In the genomic region with DNA sequence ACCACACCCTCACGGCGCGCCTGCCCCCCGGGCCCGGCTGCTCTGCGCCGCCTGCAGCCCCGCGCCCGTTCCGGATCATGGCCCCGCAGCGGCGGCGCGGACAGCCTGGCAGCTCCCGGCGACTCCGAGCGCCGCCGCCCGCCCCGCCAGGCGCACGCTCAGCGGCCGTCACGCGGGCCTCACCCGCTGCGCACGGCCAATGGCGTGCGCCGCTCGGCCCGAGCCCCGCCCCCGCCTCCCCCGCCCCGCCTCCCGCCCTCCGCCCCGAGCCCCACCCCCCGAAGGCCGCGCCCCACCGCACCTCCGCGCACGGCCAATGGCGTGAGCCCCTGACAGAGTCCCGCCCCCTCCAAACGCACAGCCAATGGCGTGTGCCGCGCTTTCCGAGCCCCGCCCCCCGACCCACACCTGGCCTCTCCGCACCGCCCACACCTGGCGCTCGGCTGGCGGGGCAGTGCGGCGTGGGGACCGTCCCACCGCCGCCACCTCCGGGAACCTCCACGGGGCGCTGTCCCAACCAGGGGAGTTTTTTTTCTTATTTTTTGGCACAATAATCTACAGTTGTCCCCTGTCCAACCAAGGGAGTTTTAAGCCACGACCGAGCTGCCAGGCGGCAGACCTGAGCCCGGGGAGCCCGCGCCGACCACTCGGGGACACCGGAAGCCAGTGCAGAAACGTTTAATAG, we compare ENCODE assay signal across 8 cellular contexts. TPM values are rescaled to one million over a fixed set of nuclear protein-coding genes. Genes with fewer than 3 reads are reported as not detected.
DNase-seq lines count a peak whose midpoint lies in the region; ATAC-seq and TF ChIP-seq lines count a peak whose summit lies in the region.

A gene (minus strand): TSS at position 123 of the 685 bp plus-strand sequence. CDS start 44 bp downstream, at position 79.

- peak within 1 kb of the TSS; percentile 32 for H3K27ac ChIP-seq in fibroblast of lung (ENCODE audit: insufficient read depth, low read length)

- DNase-seq in DMS153 (lab: John Stamatoyannopoulos, UW) (peak; percentile 76), RPMI7951 (ENCODE audit: low read depth) (peak; percentile 74), fibroblast of lung (ENCODE audit: low read depth in 2 of 2) (peak; percentile 74 to 83)
- peak; percentile 85 to 92 for DNase-seq in activated T-helper 1 cell treated with anti-CD3 and anti-CD28 coated beads, Interleukin-2, amount 50 U/mL, for 16 hours (ENCODE audit: low read depth in 1 of 2, low spot score in 1 of 2)
- peak; percentile 85 to 96 (median 92) for DNase-seq in naive thymus-derived CD8-positive, alpha-beta T cell
- peak; percentile 82 to 95 (median 92) for DNase-seq in stimulated activated naive CD4-positive, alpha-beta T cell (lab: John Stamatoyannopoulos, UW)

- peaks cover 0 to 26% (median 4%) of the 10 kb centered on the region in 3 donors for H3K36me3 Mint-ChIP-seq in naive thymus-derived CD8-positive, alpha-beta T cell

- H3K9me3 Mint-ChIP-seq in naive thymus-derived CD8-positive, alpha-beta T cell: no peaks in the 10 kb centered on the region

- peak within 1 kb of the TSS; percentile 72 for H3K9ac ChIP-seq in fibroblast of lung (ENCODE audit: insufficient read depth, low read length)

- H3K4me1 ChIP-seq in fibroblast of lung (ENCODE audit: control insufficient read depth, extremely low read depth, insufficient read depth, low read length): peaks cover 5% of the 10 kb centered on the region

- no peak within 1 kb of the TSS for H2AFZ ChIP-seq in fibroblast of lung (ENCODE audit: low read length)

- no peaks in the 10 kb centered on the region for H3K9me3 ChIP-seq in fibroblast of lung (ENCODE audit: control insufficient read depth, insufficient read depth, low read depth, low read length)

- H4K20me1 ChIP-seq in fibroblast of lung (ENCODE audit: control insufficient read depth, extremely low read depth, insufficient read depth, low read length): no peaks in the 10 kb centered on the region

- H3K4me1 Mint-ChIP-seq in naive thymus-derived CD8-positive, alpha-beta T cell: peaks cover 3 to 26% (median 13%) of the 10 kb centered on the region in 4 donors

- H3K36me3 ChIP-seq in fibroblast of lung (ENCODE audit: control insufficient read depth, insufficient read depth, low read length): peaks cover 42% of the 10 kb centered on the region

- H3K27me3 Mint-ChIP-seq in naive thymus-derived CD8-positive, alpha-beta T cell: no peaks in the 10 kb centered on the region

- H3K4me3 Mint-ChIP-seq in naive thymus-derived CD8-positive, alpha-beta T cell: peak within 1 kb of the TSS; percentile 69 to 91 (median 84)

- POLR2A ChIA-PET in naive thymus-derived CD8-positive, alpha-beta T cell (lab: Charles Lee): interaction anchor here (0.9 to 2.6 kb wide), 4 partner anchors 14 to 57 kb away, joined by 3 to 16 read pairs (median 10); a partner anchor contains a TSS

- peak; percentile 52 for ATAC-seq in GM21737 (IDR thresholded peaks at IDR 0.05; ENCODE audit: unreplicated experiment)
- ATAC-seq in naive thymus-derived CD8-positive, alpha-beta T cell: peak; percentile 91 to 96

- peaks cover 12% of the 10 kb centered on the region for H3K79me2 ChIP-seq in fibroblast of lung (ENCODE audit: control insufficient read depth, insufficient read depth, low read length)

- no peaks in the 10 kb centered on the region for H3K27me3 ChIP-seq in fibroblast of lung (ENCODE audit: control insufficient read depth, insufficient read depth, low read length)

- H3K27ac Mint-ChIP-seq in naive thymus-derived CD8-positive, alpha-beta T cell: peak within 1 kb of the TSS in 7 of 10 donors; percentile 39 to 84 (median 71)

- peak within 1 kb of the TSS; percentile 93 for H3K4me2 ChIP-seq in fibroblast of lung (ENCODE audit: extremely low read depth, insufficient read depth, low read length)

- TF ChIP-seq CTCF in LNCAP (IDR thresholded peaks at IDR 0.05) (peak; percentile 48), fibroblast of lung (conservative IDR thresholded peaks at IDR 0.05 in 1 of 2, IDR thresholded peaks at IDR 0.05 in 1 of 2; ENCODE audit: low read depth in 1 of 2, low read length in 2 of 2) (no peak)

- H3K4me3 ChIP-seq in fibroblast of lung (replicated peaks in 1 of 4; ENCODE audit: control extremely low read depth in 1 of 4, insufficient read depth in 1 of 4, low read depth in 3 of 4, low read length in 4 of 4): peak within 1 kb of the TSS; percentile 70 to 85 (median 84)

RNA-seq across cellular contexts. Expression of the gene that starts here (rescaled TPM):
- total RNA-seq in RPMI7951 (2014; rRNA removed; shearing (Covaris generic)): 39.7 and 45.7 TPM in 2 replicates
- 31.6 and 65.6 TPM in 2 replicates for total RNA-seq in fibroblast of lung
- 46.0 and 61.1 TPM in 2 replicates for polyA plus RNA-seq in fibroblast of lung
- polyA plus RNA-seq in fibroblast of lung (2012): 57.9 and 83.5 TPM in 2 replicates
- 66.2 and 129 TPM in 2 replicates for polyA minus RNA-seq in fibroblast of lung (ENCODE audit: low replicate concordance)
- 10 to 100 TPM; 34.9 to 38.5 TPM for total RNA-seq in naive thymus-derived CD8-positive, alpha-beta T cell
- polyA plus RNA-seq in naive thymus-derived CD8-positive, alpha-beta T cell: 10 to 100 TPM; 22.9 to 24.0 (median 23.7) TPM

Comparison
In these comparisons a context has a peak if more than half of its experiments do, and no peak if none do; other contexts are left out.
1. Peak in every context shown above with its lines: DNase-seq, ATAC-seq, H3K4me3 ChIP-seq and H3K27ac ChIP-seq.